Comparison of ENCODE assay signal across 24 cellular contexts in genomic region chr4:128056396-128056795, GRCh38.
"Had no signal": no experiment of that assay in that cellular context is flagged by ENCODE, and none has a peak within 500 bp of the region (broad histone marks: within the 10 kb centered on the region; RNA-seq: fewer than 3 reads in every experiment).

No MANE protein-coding gene starts in this region.

- ATAC-seq: heart right ventricle; mucosa of descending colon; naive thymus-derived CD4-positive, alpha-beta T cell; natural killer cell treated with Interleukin-12 subunit alpha and Interleukin-12 subunit beta and Interleukin-15 and Interleukin-18, amount 100 ng/mL, for 72 hours; sciatic nerve; stimulated activated effector memory CD8-positive, alpha-beta T cell treated with anti-CD3 and anti-CD28 coated beads, Interleukin-12 subunit alpha, Interleukin-12 subunit beta, amount 100 ng/mL, for 72 hours; upper lobe of right lung had no signal

- DNase-seq: heart right ventricle; islet precursor cell; left ventricle myocardium inferior; mesendoderm; midbrain; mucosa of descending colon; naive thymus-derived CD4-positive, alpha-beta T cell; nucleus accumbens; stimulated activated CD4-positive, alpha-beta T cell treated with anti-CD3 and anti-CD28 coated beads, Interleukin-4, amount 100 ng/mL, for 24 hours; stimulated activated naive CD4-positive, alpha-beta T cell; tibial artery; upper lobe of right lung had no signal

- H3K9me3 Mint-ChIP-seq: naive thymus-derived CD4-positive, alpha-beta T cell; natural killer cell treated with Interleukin-12 subunit alpha and Interleukin-12 subunit beta and Interleukin-15 and Interleukin-18, amount 100 ng/mL, for 72 hours; stimulated activated effector memory CD8-positive, alpha-beta T cell treated with anti-CD3 and anti-CD28 coated beads, Interleukin-12 subunit alpha, Interleukin-12 subunit beta, amount 100 ng/mL, for 72 hours; stimulated activated naive CD8-positive, alpha-beta T cell treated with anti-CD3 and anti-CD28 coated beads, Interleukin-15, Interleukin-2, amounts not matched to agents 100 ng/mL and 50 ng/mL, for 24 hours had no signal

- H3K27me3 ChIP-seq: heart right ventricle, hepatocyte, right atrium auricular region, suprapubic skin, tibial artery, upper lobe of right lung had no signal

- H3K36me3 Mint-ChIP-seq: naive thymus-derived CD4-positive, alpha-beta T cell; natural killer cell treated with Interleukin-12 subunit alpha and Interleukin-12 subunit beta and Interleukin-15 and Interleukin-18, amount 100 ng/mL, for 72 hours; stimulated activated effector memory CD8-positive, alpha-beta T cell treated with anti-CD3 and anti-CD28 coated beads, Interleukin-12 subunit alpha, Interleukin-12 subunit beta, amount 100 ng/mL, for 72 hours had no signal

- H3K36me3 ChIP-seq: heart right ventricle, left ventricle myocardium inferior, right atrium auricular region, suprapubic skin, thoracic aorta, tibial artery, upper lobe of right lung had no signal

- FAIRE-seq: urothelium cell line had no signal

- H3K9me3 ChIP-seq: heart right ventricle, left ventricle myocardium inferior, mucosa of descending colon, right atrium auricular region, suprapubic skin, thoracic aorta, tibial artery, upper lobe of right lung had no signal

- H3K4me2 ChIP-seq: hepatocyte had no signal

- H3K4me1 ChIP-seq: upper lobe of right lung had no signal

- H3K79me2 ChIP-seq: hepatocyte had no signal

- H3K4me3 ChIP-seq: heart right ventricle, hepatocyte, left ventricle myocardium inferior, lung, mucosa of descending colon, right atrium auricular region, skin epidermis, suprapubic skin, thoracic aorta, tibial artery, upper lobe of right lung had no signal

- H2AFZ ChIP-seq: hepatocyte had no signal

- H3K27me3 Mint-ChIP-seq: natural killer cell treated with Interleukin-12 subunit alpha and Interleukin-12 subunit beta and Interleukin-15 and Interleukin-18, amount 100 ng/mL, for 72 hours; progenitor cell of endocrine pancreas had no signal

- H3K4me3 Mint-ChIP-seq: naive thymus-derived CD4-positive, alpha-beta T cell; natural killer cell treated with Interleukin-12 subunit alpha and Interleukin-12 subunit beta and Interleukin-15 and Interleukin-18, amount 100 ng/mL, for 72 hours; stimulated activated effector memory CD8-positive, alpha-beta T cell treated with anti-CD3 and anti-CD28 coated beads, Interleukin-12 subunit alpha, Interleukin-12 subunit beta, amount 100 ng/mL, for 72 hours; stimulated activated naive CD8-positive, alpha-beta T cell treated with anti-CD3 and anti-CD28 coated beads, Interleukin-15, Interleukin-2, amounts not matched to agents 100 ng/mL and 50 ng/mL, for 24 hours had no signal

- H3K27ac Mint-ChIP-seq: naive thymus-derived CD4-positive, alpha-beta T cell; natural killer cell treated with Interleukin-12 subunit alpha and Interleukin-12 subunit beta and Interleukin-15 and Interleukin-18, amount 100 ng/mL, for 72 hours; progenitor cell of endocrine pancreas; stimulated activated effector memory CD8-positive, alpha-beta T cell treated with anti-CD3 and anti-CD28 coated beads, Interleukin-12 subunit alpha, Interleukin-12 subunit beta, amount 100 ng/mL, for 72 hours; stimulated activated naive CD8-positive, alpha-beta T cell treated with anti-CD3 and anti-CD28 coated beads, Interleukin-15, Interleukin-2, amounts not matched to agents 100 ng/mL and 50 ng/mL, for 24 hours had no signal

- H3K4me1 Mint-ChIP-seq: stimulated activated effector memory CD8-positive, alpha-beta T cell treated with anti-CD3 and anti-CD28 coated beads, Interleukin-12 subunit alpha, Interleukin-12 subunit beta, amount 100 ng/mL, for 72 hours had no signal

- H3K27ac ChIP-seq: heart right ventricle, hepatocyte, left ventricle myocardium inferior, right atrium auricular region, skin epidermis, suprapubic skin, thoracic aorta, tibial artery, upper lobe of right lung had no signal
